In genomic region chr11:45211732-45212131, GRCh38 we compare ENCODE assay signal across 25 cellular contexts.
DNase-seq lines count a peak whose midpoint lies in the region; ATAC-seq, FAIRE-seq and TF ChIP-seq lines count a peak whose summit lies in the region.
"Had no signal": no experiment of that assay in that cellular context is flagged by ENCODE, and none has a peak within 500 bp of the region (broad histone marks: within the 10 kb centered on the region; RNA-seq: fewer than 3 reads in every experiment).

No MANE protein-coding gene starts in this region.

- BruUV-seq in PC-3 (replicated peaks; lab: Mats Ljungman, UMichigan) (no TSS peak), Caco-2 (replicated peaks; lab: Mats Ljungman, UMichigan) (no TSS peak)

- ATAC-seq in SK-N-SH treated with all-trans-retinoic acid at 6 μM for 48 hours: no peak
- no peak for ATAC-seq in PC-3

- no peaks in the 10 kb centered on the region for H3K4me1 Mint-ChIP-seq in Caco-2 (ENCODE audit: low read depth, unreplicated experiment)

- intact Hi-C loops in PC-3 (cut with micrococcal nuclease) (no loop called here), Caco-2 (cut with micrococcal nuclease; ENCODE audit: unreplicated experiment) (loop anchor here (1.0 kb wide), 1 partner anchor 82 kb away; no protein-coding TSS in a partner anchor)

- FAIRE-seq in small intestine (lab: Jason Lieb, UNC) (no peak), urothelium cell line (lab: Jason Lieb, UNC) (no peak)
- FAIRE-seq: colon had no signal

- H3F3A ChIP-seq in SK-N-SH (replicated peaks; ENCODE audit: insufficient read depth) (no peaks in the 10 kb centered on the region), PC-3 (ENCODE audit: low read length, unreplicated experiment) (no peaks in the 10 kb centered on the region)

- no peaks in the 10 kb centered on the region for H3K9me3 Mint-ChIP-seq in Caco-2 (ENCODE audit: unreplicated experiment)
- H3K9me3 Mint-ChIP-seq: activated CD4-positive, alpha-beta T cell treated with anti-CD3 and anti-CD28 coated beads, Interleukin-2, amount 10 ng/mL, durations not matched to agents 24 days and 14 days; activated naive CD4-positive, alpha-beta T cell treated with anti-CD3 and anti-CD28 coated beads for 36 hours; CD4-positive, CD25-positive, alpha-beta regulatory T cell had no signal

- POLR2A ChIA-PET in SK-N-SH (lab: Yijun Ruan, JAX) (no interaction called here), PC-3 (lab: Charles Lee; ENCODE audit: unreplicated experiment) (no interaction called here), Caco-2 (lab: Charles Lee) (no interaction called here)

- no peak overlapping the region for H3K4me3 ChIP-seq in SK-N-SH (ENCODE audit: low read depth in 2 of 2, low read length in 1 of 2)
- no peak overlapping the region for H3K4me3 ChIP-seq in PC-3 (ENCODE audit: low read length)
- H3K4me3 ChIP-seq in fibroblast of pulmonary artery (replicated peaks; ENCODE audit: low read depth, low read length): no peak overlapping the region
- H3K4me3 ChIP-seq in small intestine (ENCODE audit: low read depth in 1 of 2, low read length in 2 of 2): no peak overlapping the region
- H3K4me3 ChIP-seq in Caco-2 (ENCODE audit: low read depth, low read length): no peak overlapping the region
- H3K4me3 ChIP-seq: transverse colon had no signal

- 93% methylated on average over 9 of the region's 9 CpGs for WGBS in SK-N-SH (ENCODE audit: low lambda C conversion rate)
- 44 to 70% (median 65%) methylated on average over 9 of the region's 9 CpGs for WGBS in small intestine, 3 donors

- H2AFZ ChIP-seq in SK-N-SH (ENCODE audit: low read depth): no peak overlapping the region
- no peak overlapping the region for H2AFZ ChIP-seq in PC-3 (ENCODE audit: low read length)

- DNase-seq in SK-N-SH (no peak), PC-3 (no peak), fibroblast of pulmonary artery (ENCODE audit: low read depth) (no peak), small intestine (peak; percentile 16), urothelium cell line (ENCODE audit: low spot score) (no peak), Caco-2 (no peak)
- DNase-seq in stimulated activated CD4-positive, alpha-beta T cell treated with anti-CD3 and anti-CD28 coated beads, Interleukin-2, amount 100 ng/mL, for 48 hours: no peak
- DNase-seq: activated CD4-positive, alpha-beta T cell treated with anti-CD3 and anti-CD28 coated beads, Interleukin-2, amount 10 ng/mL, durations not matched to agents 24 days and 14 days; activated CD8-positive, alpha-beta memory T cell treated with anti-CD3 and anti-CD28 coated beads, Interleukin-2, amount 50 U/mL, for 48 hours; activated naive CD4-positive, alpha-beta T cell treated with anti-CD3 and anti-CD28 coated beads for 36 hours; CD4-positive, CD25-positive, alpha-beta regulatory T cell; DND-41; foreskin melanocyte; HCEC 1CT; KBM-7; midbrain; NCI-H1105; NK-92 treated with Interleukin-12 subunit alpha and Interleukin-12 subunit beta, amount 100 ng/mL, for 24 hours; retina; stimulated activated naive CD4-positive, alpha-beta T cell treated with Interleukin-2 at 50 U/mL for 16 hours; transverse colon had no signal

- no peak for TF ChIP-seq EP300 in SK-N-SH (IDR thresholded peaks at IDR 0.05; ENCODE audit: borderline replicate concordance in 1 of 2, low read depth in 1 of 2, low read length in 1 of 2)

- H3K4me1 ChIP-seq in SK-N-SH (ENCODE audit: control insufficient read depth in 1 of 2, insufficient read depth in 2 of 2, low read depth in 1 of 2, low read length in 1 of 2) (no peaks in the 10 kb centered on the region; a peak in 2 of 4 replicates), PC-3 (ENCODE audit: insufficient read depth, low read length) (no peaks in the 10 kb centered on the region), small intestine (ENCODE audit: control insufficient read depth in 2 of 2, insufficient read depth in 1 of 2, low read depth in 1 of 2, low read length in 1 of 2) (no peaks in the 10 kb centered on the region), Caco-2 (no peaks in the 10 kb centered on the region)

- no peaks in the 10 kb centered on the region for H3K9me3 ChIP-seq in SK-N-SH
- H3K9me3 ChIP-seq in PC-3 (ENCODE audit: low read length): no peaks in the 10 kb centered on the region
- H3K9me3 ChIP-seq in small intestine (ENCODE audit: control insufficient read depth, low read depth): no peaks in the 10 kb centered on the region
- no peaks in the 10 kb centered on the region for H3K9me3 ChIP-seq in Caco-2
- H3K9me3 ChIP-seq: ascending aorta, transverse colon had no signal

- no peaks in the 10 kb centered on the region for H3K27me3 Mint-ChIP-seq in Caco-2 (ENCODE audit: insufficient read depth, unreplicated experiment)
- H3K27me3 Mint-ChIP-seq: activated CD4-positive, alpha-beta T cell treated with anti-CD3 and anti-CD28 coated beads, Interleukin-2, amount 10 ng/mL, durations not matched to agents 24 days and 14 days; CD4-positive, CD25-positive, alpha-beta regulatory T cell had no signal

- TF ChIP-seq CTCF in SK-N-SH (IDR thresholded peaks at IDR 0.05) (0 out of 2 replicates have a peak, but pooled peaks have one; percentile 12), PC-3 (conservative IDR thresholded peaks at IDR 0.05; ENCODE audit: low read depth, low read length) (0 out of 2 replicates have a peak, but pooled peaks have one; percentile 13), fibroblast of pulmonary artery (IDR thresholded peaks at IDR 0.05; ENCODE audit: low read length, missing control alignments) (peak; percentile 5), Caco-2 (IDR thresholded peaks at IDR 0.05; ENCODE audit: insufficient read depth in 1 of 2, low read depth in 1 of 2, low read length in 1 of 2, severe bottlenecking in 1 of 2, unreplicated experiment in 1 of 2) (peak in 1 of 2 experiments; percentile 47)

- no peaks in the 10 kb centered on the region for H3K27me3 ChIP-seq in SK-N-SH (ENCODE audit: insufficient read depth)
- no peaks in the 10 kb centered on the region for H3K27me3 ChIP-seq in PC-3 (ENCODE audit: low read length)
- no peaks in the 10 kb centered on the region for H3K27me3 ChIP-seq in small intestine (ENCODE audit: control insufficient read depth in 2 of 2, insufficient read depth in 2 of 2, low read length in 2 of 2)
- no peaks in the 10 kb centered on the region for H3K27me3 ChIP-seq in Caco-2 (replicated peaks; ENCODE audit: control insufficient read depth, insufficient read depth, low read length)
- H3K27me3 ChIP-seq: ascending aorta, transverse colon had no signal

- H4K20me1 ChIP-seq in SK-N-SH (ENCODE audit: insufficient read depth) (no peaks in the 10 kb centered on the region), PC-3 (ENCODE audit: low read length) (no peaks in the 10 kb centered on the region)

- CTCF ChIA-PET in SK-N-SH (lab: Yijun Ruan, JAX): interaction anchor here (1.2 kb wide), 1 partner anchor 8 kb away, joined by 3 read pairs; no protein-coding TSS in a partner anchor
- CTCF ChIA-PET in PC-3 (lab: Charles Lee): no interaction called here
- CTCF ChIA-PET in Caco-2 (lab: Charles Lee): no interaction called here

- H3K36me3 ChIP-seq in SK-N-SH (replicated peaks in 1 of 2; ENCODE audit: control insufficient read depth in 1 of 2, insufficient read depth in 2 of 2, low read length in 1 of 2): peaks cover 0 to 7% of the 10 kb centered on the region in 2 experiments
- no peaks in the 10 kb centered on the region for H3K36me3 ChIP-seq in PC-3 (ENCODE audit: low read depth, low read length)
- H3K36me3 ChIP-seq in small intestine (ENCODE audit: control insufficient read depth in 2 of 2, insufficient read depth in 2 of 2, low read length in 2 of 2): no peaks in the 10 kb centered on the region
- no peaks in the 10 kb centered on the region for H3K36me3 ChIP-seq in Caco-2 (ENCODE audit: control insufficient read depth, insufficient read depth, low read length)
- H3K36me3 ChIP-seq: transverse colon had no signal

- H3K79me2 ChIP-seq in SK-N-SH (ENCODE audit: insufficient read depth) (no peaks in the 10 kb centered on the region), PC-3 (ENCODE audit: low read length) (no peaks in the 10 kb centered on the region)

- H3K27ac Mint-ChIP-seq in Caco-2 (ENCODE audit: unreplicated experiment): no peak overlapping the region
- H3K27ac Mint-ChIP-seq: activated CD4-positive, alpha-beta T cell treated with anti-CD3 and anti-CD28 coated beads, Interleukin-2, amount 10 ng/mL, durations not matched to agents 24 days and 14 days; activated naive CD4-positive, alpha-beta T cell treated with anti-CD3 and anti-CD28 coated beads for 36 hours; CD4-positive, CD25-positive, alpha-beta regulatory T cell had no signal

- H3K36me3 Mint-ChIP-seq in Caco-2 (ENCODE audit: insufficient read depth, unreplicated experiment): no peaks in the 10 kb centered on the region

- H3K9me2 ChIP-seq in SK-N-SH (no peaks in the 10 kb centered on the region), PC-3 (replicated peaks; ENCODE audit: low read length) (no peaks in the 10 kb centered on the region)

- no peak for TF ChIP-seq RAD21 in SK-N-SH (IDR thresholded peaks at IDR 0.05; ENCODE audit: low read length)

- H3K4me2 ChIP-seq in SK-N-SH (no peak overlapping the region), PC-3 (ENCODE audit: low read length) (no peak overlapping the region)

- H3K27ac ChIP-seq in SK-N-SH (ENCODE audit: low read depth in 2 of 2, low read length in 1 of 2) (no peak overlapping the region), PC-3 (ENCODE audit: low read length) (no peak overlapping the region), small intestine (ENCODE audit: low read depth in 1 of 2, low read length in 1 of 2) (no peak overlapping the region)
- H3K27ac ChIP-seq: RWPE1 had no signal

- H3K4me3 Mint-ChIP-seq in Caco-2 (ENCODE audit: unreplicated experiment): no peak overlapping the region
- H3K4me3 Mint-ChIP-seq: activated CD4-positive, alpha-beta T cell treated with anti-CD3 and anti-CD28 coated beads, Interleukin-2, amount 10 ng/mL, durations not matched to agents 24 days and 14 days; activated naive CD4-positive, alpha-beta T cell treated with anti-CD3 and anti-CD28 coated beads for 36 hours had no signal

- H3K9ac ChIP-seq in SK-N-SH: no peak overlapping the region
- no peak overlapping the region for H3K9ac ChIP-seq in PC-3 (ENCODE audit: low read length)

TF ChIP-seq in SK-N-SH treated with all-trans-retinoic acid at 6 μM for 48 hours, 23 proteins besides CTCF, POLR2A, EP300 and RAD21:
- TF ChIP-seq CSDC2 (CRISPR knock-in tag; IDR thresholded peaks at IDR 0.05) (no peak), OSR1 (CRISPR knock-in tag; IDR thresholded peaks at IDR 0.05) (no peak), ZNF8 (CRISPR knock-in tag; IDR thresholded peaks at IDR 0.05) (no peak), ARNTL (CRISPR knock-in tag; IDR thresholded peaks at IDR 0.05; ENCODE audit: borderline replicate concordance, low read depth) (no peak)
